ENCODE assay signal across 8 cellular contexts in the genomic region with DNA sequence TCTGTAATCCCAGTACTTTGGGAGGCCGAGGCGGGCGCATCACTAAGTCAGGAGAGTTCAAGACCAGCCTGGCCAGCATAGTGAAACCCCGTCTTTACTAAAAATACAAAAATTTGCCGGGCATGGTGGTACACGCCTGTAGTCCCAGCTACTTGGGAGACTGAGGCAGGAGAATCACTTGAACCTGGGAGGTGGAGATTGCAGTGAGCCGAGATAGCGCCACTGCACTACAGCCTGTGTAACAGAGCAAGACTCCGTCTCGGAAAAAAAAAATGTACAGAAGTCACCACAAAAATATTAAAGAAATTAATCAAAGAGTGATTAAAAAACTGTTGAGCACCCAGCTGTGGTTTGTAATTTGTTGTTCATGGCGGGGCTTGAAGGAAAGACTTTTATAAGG. TPM values are rescaled to one million over a fixed set of nuclear protein-coding genes. Genes with fewer than 3 reads are reported as not detected.
DNase-seq lines count a peak whose midpoint lies in the region; ATAC-seq and TF ChIP-seq lines count a peak whose summit lies in the region.
"Not testable (repeated sequence)": the region's sequence is repeated elsewhere in the genome, so short reads cannot be mapped to it uniquely, and the experiment has no call there.

No MANE protein-coding gene starts in this region.

- 4% methylated on average over 11 of the region's 11 CpGs for WGBS in prostate gland

- H3K4me3 Mint-ChIP-seq in activated CD4-positive, alpha-beta T cell treated with anti-CD3 and anti-CD28 coated beads, Interleukin-2, amount 10 ng/mL, durations not matched to agents 24 days and 14 days, result peak overlapping the region; percentile 99
- H3K4me3 Mint-ChIP-seq in MCF 10A (ENCODE audit: unreplicated experiment), result peak overlapping the region; percentile 99

- H3K36me3 Mint-ChIP-seq in activated CD4-positive, alpha-beta T cell treated with anti-CD3 and anti-CD28 coated beads, Interleukin-2, amount 10 ng/mL, durations not matched to agents 24 days and 14 days (ENCODE audit: low read depth), result peaks cover 47% of the 10 kb centered on the region
- H3K36me3 Mint-ChIP-seq in MCF 10A (ENCODE audit: insufficient read depth, unreplicated experiment), result peaks cover 28% of the 10 kb centered on the region

- H3K27ac ChIP-seq in lower lobe of right lung, result peak overlapping the region; percentile 91
- peak overlapping the region; percentile 83 to 87 for H3K27ac ChIP-seq in prostate gland
- peak overlapping the region; percentile 85 for H3K27ac ChIP-seq in upper lobe of right lung

- not testable (repeated sequence) for H3K27me3 Mint-ChIP-seq in activated CD4-positive, alpha-beta T cell treated with anti-CD3 and anti-CD28 coated beads, Interleukin-2, amount 10 ng/mL, durations not matched to agents 24 days and 14 days; MCF 10A (ENCODE audit: insufficient read depth, unreplicated experiment)

- DNase-seq in GM06990 (ENCODE audit: extremely low read depth, insufficient read length); activated CD4-positive, alpha-beta T cell treated with anti-CD3 and anti-CD28 coated beads, Interleukin-2, amount 10 ng/mL, durations not matched to agents 24 days and 14 days; MCF 10A (ENCODE audit: unreplicated experiment); fibroblast of pulmonary artery (ENCODE audit: low read depth); lower lobe of right lung; prostate gland (ENCODE audit: low spot score); upper lobe of right lung: not testable (repeated sequence)
- DNase-seq in NAMALWA (ENCODE audit: low spot score), result peak; percentile 18

- H3K36me3 ChIP-seq in GM06990 (ENCODE audit: control insufficient read depth, insufficient read depth, low read length); prostate gland: not testable (repeated sequence)
- H3K36me3 ChIP-seq in lower lobe of right lung, result peaks cover 30% of the 10 kb centered on the region
- peaks cover 33% of the 10 kb centered on the region for H3K36me3 ChIP-seq in upper lobe of right lung

- POLR2A ChIA-PET in MCF 10A (lab: Yijun Ruan, JAX), result interaction anchor here (0.6 to 5.4 kb wide), 10 partner anchors 47 to 727 kb away, joined by 3 to 72 read pairs (median 4); partner anchors contain the start of genes ZNF431, ZNF493, ZNF66 and ZNF714

- peaks cover 30% of the 10 kb centered on the region for H3K4me1 Mint-ChIP-seq in activated CD4-positive, alpha-beta T cell treated with anti-CD3 and anti-CD28 coated beads, Interleukin-2, amount 10 ng/mL, durations not matched to agents 24 days and 14 days
- peaks cover 28% of the 10 kb centered on the region for H3K4me1 Mint-ChIP-seq in MCF 10A (ENCODE audit: insufficient read depth, unreplicated experiment)

- H3K4me1 ChIP-seq in lower lobe of right lung (peaks cover 16% of the 10 kb centered on the region), upper lobe of right lung (peaks cover 11% of the 10 kb centered on the region)
- not testable (repeated sequence) for H3K4me1 ChIP-seq in prostate gland (replicated peaks)

- not testable (repeated sequence) for TF ChIP-seq POLR2A in prostate gland (IDR thresholded peaks at IDR 0.05)

- BruUV-seq in MCF 10A (replicated peaks; lab: Mats Ljungman, UMichigan), result not testable (repeated sequence)

- not testable (repeated sequence) for H3K9me3 ChIP-seq in lower lobe of right lung, prostate gland, upper lobe of right lung

- ATAC-seq in lower lobe of right lung, result peak in 1 of 2 donors; percentile 1
- ATAC-seq in upper lobe of right lung, result not testable (repeated sequence)

- H3K27me3 ChIP-seq in GM06990 (replicated peaks; ENCODE audit: control insufficient read depth, insufficient read depth, low read length); lower lobe of right lung (ENCODE audit: low read depth); prostate gland (replicated peaks; ENCODE audit: insufficient read depth); upper lobe of right lung: not testable (repeated sequence)

- intact Hi-C loops in activated CD4-positive, alpha-beta T cell treated with anti-CD3 and anti-CD28 coated beads, Interleukin-2, amount 10 ng/mL, durations not matched to agents 24 days and 14 days (cut with micrococcal nuclease), result loop anchor here (2.0 to 10.0 kb wide), 6 partner anchors 22 to 1426 kb away; partner anchors contain the start of genes ZNF431, ZNF66, ZNF708 and ZNF737
- intact Hi-C loops in MCF 10A (cut with micrococcal nuclease) (loop anchor here (5.0 kb wide), 3 partner anchors 61 to 306 kb away; partner anchors contain the start of genes ZNF708, ZNF714 and ZNF85), prostate gland (cut with DNase I) (loop anchor here (5.0 to 10.0 kb wide), 2 partner anchors 96 to 1199 kb away; partner anchors contain the start of genes ZNF506 and ZNF85)
- intact Hi-C loops in lower lobe of right lung (cut with DNase I); upper lobe of right lung (cut with DNase I): not testable (repeated sequence)

- not testable (repeated sequence) for H3K9me3 Mint-ChIP-seq in activated CD4-positive, alpha-beta T cell treated with anti-CD3 and anti-CD28 coated beads, Interleukin-2, amount 10 ng/mL, durations not matched to agents 24 days and 14 days; MCF 10A (ENCODE audit: unreplicated experiment)

- H3K27ac Mint-ChIP-seq in activated CD4-positive, alpha-beta T cell treated with anti-CD3 and anti-CD28 coated beads, Interleukin-2, amount 10 ng/mL, durations not matched to agents 24 days and 14 days, result peak overlapping the region; percentile 99
- H3K27ac Mint-ChIP-seq in MCF 10A (ENCODE audit: low read depth, unreplicated experiment), result peak overlapping the region; percentile 100

- not testable (repeated sequence) for TF ChIP-seq CTCF in GM06990 (IDR thresholded peaks at IDR 0.05; ENCODE audit: insufficient read depth, low read length, poor library complexity, severe bottlenecking); MCF 10A (IDR thresholded peaks at IDR 0.05; ENCODE audit: unreplicated experiment); fibroblast of pulmonary artery (IDR thresholded peaks at IDR 0.05; ENCODE audit: low read length, missing control alignments); lower lobe of right lung (IDR thresholded peaks at IDR 0.05); prostate gland (IDR thresholded peaks at IDR 0.05); upper lobe of right lung (IDR thresholded peaks at IDR 0.05)

- H3K4me3 ChIP-seq in GM06990 (replicated peaks; ENCODE audit: low read depth, low read length) (peak overlapping the region; percentile 88), fibroblast of pulmonary artery (replicated peaks; ENCODE audit: low read depth, low read length) (peak overlapping the region; percentile 92), lower lobe of right lung (peak overlapping the region; percentile 94), prostate gland (peak overlapping the region; percentile 58 to 62), upper lobe of right lung (peak overlapping the region; percentile 88)

- CTCF ChIA-PET in MCF 10A (lab: Yijun Ruan, JAX), result interaction anchor here (0.7 to 1.5 kb wide), 2 partner anchors 98 to 455 kb away, joined by 3 to 7 read pairs; partner anchors contain the start of genes ZNF737 and ZNF85

RNA-seq across cellular contexts. Expression of gene ZNF430, which starts 0.8 kb away (rescaled TPM):
- total RNA-seq in activated CD4-positive, alpha-beta T cell treated with anti-CD3 and anti-CD28 coated beads, Interleukin-2, amount 10 ng/mL, durations not matched to agents 24 days and 14 days, result 21.6 and 25.1 TPM in 2 replicates
- 12.9 and 13.9 TPM in 2 replicates for total RNA-seq in MCF 10A (2022)
- total RNA-seq in lower lobe of right lung, result 17.8 TPM
- 10 to 100 TPM in 1 of 2 donors, 1 to 10 TPM in 1; 9.3 to 11.9 TPM for total RNA-seq in prostate gland
- 16.7 TPM for total RNA-seq in upper lobe of right lung
